Comparison of ENCODE assay signal across 18 cellular contexts in the genomic region with DNA sequence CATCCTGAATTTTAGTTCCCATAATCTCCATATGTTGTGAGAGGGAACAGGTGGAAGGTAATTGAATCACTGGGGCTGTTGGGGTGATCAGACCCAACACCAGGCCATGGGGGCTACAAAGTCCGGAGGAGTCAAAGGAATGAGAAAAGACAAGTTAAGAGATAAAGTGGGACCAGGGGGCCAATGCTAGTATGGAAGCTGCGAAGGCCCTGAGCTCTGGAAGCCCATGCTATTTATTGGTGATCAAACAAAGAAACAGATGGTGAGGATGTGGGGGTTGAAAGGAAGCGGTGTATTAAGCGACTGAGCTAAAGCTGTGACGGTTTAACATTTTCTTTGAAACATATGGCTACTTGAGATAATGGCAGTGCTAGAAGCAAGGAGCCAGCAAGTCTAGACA.
DNase-seq lines count a peak whose midpoint lies in the region; ATAC-seq and TF ChIP-seq lines count a peak whose summit lies in the region.
"Had no signal": no experiment of that assay in that cellular context is flagged by ENCODE, and none has a peak within 500 bp of the region (broad histone marks: within the 10 kb centered on the region; RNA-seq: fewer than 3 reads in every experiment).

No MANE protein-coding gene starts in this region.

- H3K4me3 ChIP-seq in GM23338 (no peak overlapping the region), epithelial cell of esophagus (ENCODE audit: low read length) (no peak overlapping the region), mesendoderm (ENCODE audit: low read length) (no peak overlapping the region)
- H3K4me3 ChIP-seq: prostate gland had no signal

- peaks cover 3% of the 10 kb centered on the region; the same call in 1 of the 2 replicates for H3K9me2 ChIP-seq in GM23338 (ENCODE audit: insufficient read depth)

- no peaks in the 10 kb centered on the region for H4K20me1 ChIP-seq in GM23338 (replicated peaks; ENCODE audit: insufficient read depth)

- H3K27ac ChIP-seq in GM23338 (ENCODE audit: low read depth) (no peak overlapping the region), mesendoderm (ENCODE audit: low read depth, low read length) (no peak overlapping the region)
- H3K27ac ChIP-seq: prostate gland had no signal

- DNase-seq in GM23338 (ENCODE audit: low spot score) (peak; percentile 36), NCI-H446 (lab: John Stamatoyannopoulos, UW) (peak; percentile 20 to 82), epithelial cell of esophagus (ENCODE audit: low read depth) (peak; percentile 31), mesendoderm (peak; percentile 40), GM03348 (ENCODE audit: low spot score) (no peak), immature natural killer cell (no peak)
- DNase-seq: activated CD4-positive, alpha-beta T cell treated with anti-CD3 and anti-CD28 coated beads, Interleukin-2, amount 50 U/mL, for 4 hours; activated naive CD4-positive, alpha-beta T cell treated with anti-CD3 and anti-CD28 coated beads, Interleukin-2, amount 10 ng/mL, durations not matched to agents 7 days and 5 days; activated T-cell treated with anti-CD3 and anti-CD28 coated beads for 4 hours; glutamatergic neuron; NCI-H2227 treated with DMSO at 0.1 percent for 48 hours; nephron progenitor cell; Right ventricle myocardium superior; stimulated activated CD8-positive, alpha-beta memory T cell treated with anti-CD3 and anti-CD28 coated beads, Interleukin-4, amount 100 ng/mL, for 48 hours; substantia nigra; T-cell had no signal

- no peaks in the 10 kb centered on the region for H3F3A ChIP-seq in GM23338 (replicated peaks; ENCODE audit: low read depth)

- H2BK15ac ChIP-seq in mesendoderm (replicated peaks; ENCODE audit: low read depth) = no peak overlapping the region

- H3K4me1 Mint-ChIP-seq in GM23338 = no peaks in the 10 kb centered on the region; the same call in 2 of the 3 replicates
- no peaks in the 10 kb centered on the region for H3K4me1 Mint-ChIP-seq in immature natural killer cell
- H3K4me1 Mint-ChIP-seq: activated naive CD4-positive, alpha-beta T cell treated with anti-CD3 and anti-CD28 coated beads, Interleukin-2, amount 10 ng/mL, durations not matched to agents 7 days and 5 days; T-cell had no signal

- H4K5ac ChIP-seq in mesendoderm (ENCODE audit: low read length) = no peak overlapping the region

- H3K4me3 Mint-ChIP-seq in GM23338 (no peak overlapping the region), immature natural killer cell (no peak overlapping the region)
- H3K4me3 Mint-ChIP-seq: activated naive CD4-positive, alpha-beta T cell treated with anti-CD3 and anti-CD28 coated beads, Interleukin-2, amount 10 ng/mL, durations not matched to agents 7 days and 5 days; nephron progenitor cell; T-cell had no signal

- H3K18ac ChIP-seq in mesendoderm (ENCODE audit: low read length) = no peak overlapping the region

- H3K4me2 ChIP-seq in GM23338 (no peak overlapping the region), mesendoderm (ENCODE audit: low read length) (no peak overlapping the region)

- H3K4me1 ChIP-seq in GM23338 (ENCODE audit: insufficient read depth) (no peaks in the 10 kb centered on the region), mesendoderm (ENCODE audit: control insufficient read depth, low read depth, low read length) (no peaks in the 10 kb centered on the region)
- H3K4me1 ChIP-seq: prostate gland had no signal

- H3K9me3 Mint-ChIP-seq in GM23338 (peaks cover 46% of the 10 kb centered on the region), immature natural killer cell (peaks cover 11 to 80% (median 32%) of the 10 kb centered on the region in 6 donors)

- H3K36me3 Mint-ChIP-seq in GM23338 (ENCODE audit: low read depth) (peaks cover 40% of the 10 kb centered on the region), immature natural killer cell (peaks cover 0 to 4% (median 4%) of the 10 kb centered on the region in 3 donors)
- H3K36me3 Mint-ChIP-seq: activated naive CD4-positive, alpha-beta T cell treated with anti-CD3 and anti-CD28 coated beads, Interleukin-2, amount 10 ng/mL, durations not matched to agents 7 days and 5 days; T-cell had no signal

- H2BK120ac ChIP-seq in mesendoderm (ENCODE audit: low read depth, low read length) = no peak overlapping the region

- WGBS in mesendoderm (ENCODE audit: extremely low coverage, insufficient coverage, low lambda C conversion rate) = no CpG with 5 or more reads among the region's 5 CpGs

- no peak overlapping the region for H3K9ac ChIP-seq in mesendoderm (ENCODE audit: low read length)

- ATAC-seq in GM23338 (no peak), HG03442 (IDR thresholded peaks at IDR 0.05; ENCODE audit: unreplicated experiment) (no peak)
- ATAC-seq: T-cell had no signal

- H4K8ac ChIP-seq in mesendoderm (ENCODE audit: low read depth, low read length) = no peak overlapping the region

- H3K36me3 ChIP-seq in GM23338 (ENCODE audit: insufficient read depth) (peaks cover 10% of the 10 kb centered on the region), mesendoderm (ENCODE audit: control insufficient read depth, insufficient read depth, low read length) (no peaks in the 10 kb centered on the region)
- H3K36me3 ChIP-seq: prostate gland had no signal

- no peaks in the 10 kb centered on the region for H3K79me2 ChIP-seq in GM23338 (replicated peaks; ENCODE audit: insufficient read depth)
- no peaks in the 10 kb centered on the region for H3K79me2 ChIP-seq in mesendoderm (ENCODE audit: control insufficient read depth, insufficient read depth, low read length)

- no peaks in the 10 kb centered on the region for H3K79me1 ChIP-seq in mesendoderm (ENCODE audit: low read length)

- no peak overlapping the region for H3K27ac Mint-ChIP-seq in GM23338
- H3K27ac Mint-ChIP-seq in immature natural killer cell = no peak overlapping the region
- H3K27ac Mint-ChIP-seq: activated naive CD4-positive, alpha-beta T cell treated with anti-CD3 and anti-CD28 coated beads, Interleukin-2, amount 10 ng/mL, durations not matched to agents 7 days and 5 days; nephron progenitor cell; T-cell had no signal

- no peak overlapping the region for H3K4ac ChIP-seq in mesendoderm (ENCODE audit: low read depth, low read length)

- no peak overlapping the region for H2BK5ac ChIP-seq in mesendoderm (ENCODE audit: low read length)

- no peak for TF ChIP-seq CTCF in GM23338 (conservative IDR thresholded peaks at IDR 0.05; ENCODE audit: low read depth in 2 of 2)
- no peak for TF ChIP-seq CTCF in epithelial cell of esophagus (IDR thresholded peaks at IDR 0.05; ENCODE audit: insufficient read depth, low read depth, low read length, missing control alignments)

- no peak overlapping the region for H2AK5ac ChIP-seq in mesendoderm (ENCODE audit: low read length)

- H3K27me3 ChIP-seq in GM23338 (ENCODE audit: insufficient read depth) = no peaks in the 10 kb centered on the region
- H3K27me3 ChIP-seq in mesendoderm (ENCODE audit: insufficient read depth, low read length, poor library complexity) = no peaks in the 10 kb centered on the region

- no peak overlapping the region for H2AFZ ChIP-seq in GM23338

- H3K56ac ChIP-seq in mesendoderm (ENCODE audit: low read length) = no peak overlapping the region

- no peak overlapping the region for H3K23ac ChIP-seq in mesendoderm (ENCODE audit: low read length)

- no peaks in the 10 kb centered on the region for H3K27me3 Mint-ChIP-seq in GM23338 (ENCODE audit: insufficient read depth, low read depth, poor library complexity)
- peaks cover 0 to 2% (median 0%) of the 10 kb centered on the region in 3 donors for H3K27me3 Mint-ChIP-seq in immature natural killer cell (ENCODE audit: low read depth in 3 of 3)
- H3K27me3 Mint-ChIP-seq: activated naive CD4-positive, alpha-beta T cell treated with anti-CD3 and anti-CD28 coated beads, Interleukin-2, amount 10 ng/mL, durations not matched to agents 7 days and 5 days; T-cell had no signal

Comparison
In these comparisons a context has a peak if more than half of its experiments do, and no peak if none do; other contexts are left out.
1. DNase-seq: peak in GM23338 (single experiment), NCI-H446 (2 of 2), epithelial cell of esophagus (single experiment) and mesendoderm (single experiment); none in GM03348 (single experiment) and immature natural killer cell (0 of 3).